Comparison of ENCODE assay signal across 1 cellular context in the genomic region with DNA sequence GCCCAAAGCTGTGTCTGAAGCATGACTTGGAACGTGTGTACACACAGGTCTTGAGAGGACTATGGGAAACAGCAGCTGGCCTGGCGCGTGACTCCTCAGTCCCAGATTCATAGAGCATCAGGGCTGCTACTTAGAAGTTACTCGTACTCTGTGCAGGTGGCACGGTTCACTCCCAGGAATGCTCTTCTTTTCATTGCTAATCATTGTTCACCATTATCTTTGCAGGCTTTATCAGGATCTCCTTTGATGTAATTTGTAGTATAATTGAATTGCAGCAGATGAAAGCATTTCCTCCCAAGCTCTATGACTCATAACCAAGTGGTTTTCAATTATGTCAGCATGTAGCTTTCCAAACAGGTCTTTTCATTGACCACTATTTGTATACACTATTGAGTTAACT.
TF ChIP-seq lines count a peak whose summit lies in the region.

No MANE protein-coding gene starts in this region.

TF ChIP-seq in SK-N-SH, 30 proteins besides CTCF, POLR2A, EP300 and RAD21 (continued from another document):
- TF ChIP-seq POLR2AphosphoS5 (IDR thresholded peaks at IDR 0.05; ENCODE audit: low read depth, low read length) (peak; percentile 31; the same call in 1 of the 2 replicates), RFX5 (IDR thresholded peaks at IDR 0.05; ENCODE audit: low read length) (no peak)
